ENCODE assay signal across 9 cellular contexts in genomic region chr1:35559317-35559944, GRCh38. TPM values are rescaled to one million over a fixed set of nuclear protein-coding genes. Genes with fewer than 3 reads are reported as not detected.
DNase-seq lines count a peak whose midpoint lies in the region; ATAC-seq and TF ChIP-seq lines count a peak whose summit lies in the region.
"Had no signal": no experiment of that assay in that cellular context is flagged by ENCODE, and none has a peak within 500 bp of the region (broad histone marks: within the 10 kb centered on the region; RNA-seq: fewer than 3 reads in every experiment).

No MANE protein-coding gene starts in this region.

- ATAC-seq in CD8-positive, alpha-beta T cell, result peak; percentile 24
- no peak for ATAC-seq in HG02642 (IDR thresholded peaks at IDR 0.05; ENCODE audit: poor library complexity, unreplicated experiment)
- ATAC-seq in HG02798 (IDR thresholded peaks at IDR 0.05; ENCODE audit: poor library complexity, unreplicated experiment), result no peak

- intact Hi-C loops in CD8-positive, alpha-beta T cell (cut with DNase I, micrococcal nuclease), result loop anchor here (5.0 to 10.0 kb wide), 7 partner anchors 52 to 828 kb away; partner anchors contain the start of genes ADPRS (in 1 of the 2), SFPQ (in 1 of the 2), STK40 (in 1 of the 2) and THRAP3 (in 1 of the 2)

- TF ChIP-seq CTCF in CD8-positive, alpha-beta T cell (IDR thresholded peaks at IDR 0.05), result no peak
- TF ChIP-seq CTCF in neural crest cell (conservative IDR thresholded peaks at IDR 0.05), result no peak

- no peaks in the 10 kb centered on the region for H3K9me3 ChIP-seq in CD8-positive, alpha-beta T cell (ENCODE audit: low read length)
- H3K9me3 ChIP-seq in NT2/D1 (ENCODE audit: insufficient read depth, low read length), result no peaks in the 10 kb centered on the region

- H3K9ac ChIP-seq in NT2/D1 (ENCODE audit: insufficient read length, low read depth), result peak overlapping the region; percentile 39

- peaks cover 23% of the 10 kb centered on the region for H3K36me3 Mint-ChIP-seq in CD8-positive, alpha-beta T cell
- H3K36me3 Mint-ChIP-seq in neural crest cell (ENCODE audit: low read depth), result no peaks in the 10 kb centered on the region

- no peaks in the 10 kb centered on the region for H3K9me3 Mint-ChIP-seq in CD8-positive, alpha-beta T cell
- no peaks in the 10 kb centered on the region for H3K9me3 Mint-ChIP-seq in neural crest cell

- no peak overlapping the region for H3K27ac ChIP-seq in CD8-positive, alpha-beta T cell (ENCODE audit: low read depth, low read length)
- H3K27ac ChIP-seq: epithelial cell of prostate had no signal

- H3K4me3 ChIP-seq in CD8-positive, alpha-beta T cell (ENCODE audit: low read depth, low read length), result no peak overlapping the region
- H3K4me3 ChIP-seq in NT2/D1 (ENCODE audit: insufficient read length, low read depth), result peak overlapping the region; percentile 13

- peak in 3 of 7 experiments; percentile 31 to 59 (median 35) for DNase-seq in CD8-positive, alpha-beta T cell
- DNase-seq in NT2/D1 (ENCODE audit: low read depth, low spot score) (no peak), cerebellum (ENCODE audit: low spot score) (peak; percentile 67), neural crest cell (ENCODE audit: low read depth, low spot score) (no peak), OCI-M1 (lab: John Stamatoyannopoulos, UW) (no peak), SK-N-DZ (ENCODE audit: low spot score) (no peak)

- POLR2A ChIA-PET in CD8-positive, alpha-beta T cell (lab: Charles Lee), result interaction anchor here (0.7 to 1.4 kb wide), 2 partner anchors 19 to 45 kb away, joined by 3 to 6 read pairs; no protein-coding TSS in a partner anchor

- H3K27ac Mint-ChIP-seq in CD8-positive, alpha-beta T cell, result peak overlapping the region; percentile 67
- H3K27ac Mint-ChIP-seq in neural crest cell (ENCODE audit: unreplicated experiment), result peak overlapping the region; percentile 60

- H3K27me3 Mint-ChIP-seq in CD8-positive, alpha-beta T cell (ENCODE audit: low read depth), result no peaks in the 10 kb centered on the region
- H3K27me3 Mint-ChIP-seq in neural crest cell (ENCODE audit: low read depth), result no peaks in the 10 kb centered on the region

- H3K36me3 ChIP-seq in CD8-positive, alpha-beta T cell (ENCODE audit: insufficient read depth, low read length), result no peaks in the 10 kb centered on the region
- H3K36me3 ChIP-seq in NT2/D1 (ENCODE audit: insufficient read depth, insufficient read length, low read length), result peaks cover 54% of the 10 kb centered on the region

- no peaks in the 10 kb centered on the region for H3K27me3 ChIP-seq in CD8-positive, alpha-beta T cell (ENCODE audit: insufficient read depth, low read length)
- no peaks in the 10 kb centered on the region for H3K27me3 ChIP-seq in NT2/D1 (ENCODE audit: insufficient read depth, insufficient read length)

- H3K4me1 ChIP-seq in CD8-positive, alpha-beta T cell (ENCODE audit: insufficient read depth, low read length), result peaks cover 25% of the 10 kb centered on the region
- peaks cover 16% of the 10 kb centered on the region for H3K4me1 ChIP-seq in NT2/D1 (ENCODE audit: insufficient read depth, insufficient read length)

- H3K4me3 Mint-ChIP-seq in CD8-positive, alpha-beta T cell, result peak overlapping the region; percentile 49
- peak overlapping the region; percentile 79 for H3K4me3 Mint-ChIP-seq in neural crest cell

- H3K4me1 Mint-ChIP-seq in CD8-positive, alpha-beta T cell (ENCODE audit: low read depth), result peaks cover 54% of the 10 kb centered on the region
- H3K4me1 Mint-ChIP-seq in neural crest cell, result peaks cover 45% of the 10 kb centered on the region

- CTCF ChIA-PET in CD8-positive, alpha-beta T cell (lab: Charles Lee), result interaction anchor here (2.4 to 8.1 kb wide), 2 partner anchors 9 to 107 kb away, joined by 12 to 80 read pairs; no protein-coding TSS in a partner anchor

RNA-seq across cellular contexts. Expression of gene NCDN, which starts 1.8 kb away (rescaled TPM):
- total RNA-seq in CD8-positive, alpha-beta T cell, result 10 to 100 TPM in 1 of 2 experiments, 1 to 10 TPM in 1; 9.1 to 10.3 TPM
- total RNA-seq in cerebellum (40.7 TPM), neural crest cell (32.6 and 33.7 TPM in 2 replicates)
- polyA plus RNA-seq in SK-N-DZ (2014; cell fraction: cytosol; rRNA removed), result 31.9 and 34.8 TPM in 2 replicates
- polyA plus RNA-seq in SK-N-DZ (2014; cell fraction: nucleus; rRNA removed), result 30.2 and 39.1 TPM in 2 replicates

RNA-seq across cellular contexts. Expression of gene KIAA0319L, which starts 2.2 kb away (rescaled TPM):
- total RNA-seq in CD8-positive, alpha-beta T cell, result 10 to 100 TPM; 37.0 to 39.8 TPM
- total RNA-seq in cerebellum (59.1 TPM), neural crest cell (54.2 and 55.9 TPM in 2 replicates)
- 25.4 and 28.4 TPM in 2 replicates for polyA plus RNA-seq in SK-N-DZ (2014; cell fraction: cytosol; rRNA removed)
- 28.3 and 52.9 TPM in 2 replicates for polyA plus RNA-seq in SK-N-DZ (2014; cell fraction: nucleus; rRNA removed)

RNA-seq across cellular contexts. Expression of gene TFAP2E, which starts 13.7 kb away (rescaled TPM):
- total RNA-seq in CD8-positive, alpha-beta T cell, result 1 to 10 TPM; 2.2 to 2.6 TPM
- total RNA-seq in cerebellum, result 0.54 TPM
- 0.43 and 0.61 TPM in 2 replicates for total RNA-seq in neural crest cell
- 0.21 TPM in 1 of 2 replicates, not detected in the other for polyA plus RNA-seq in SK-N-DZ (2014; cell fraction: cytosol; rRNA removed)
- polyA plus RNA-seq in SK-N-DZ (2014; cell fraction: nucleus; rRNA removed), result 0.64 TPM in 1 of 2 replicates, not detected in the other
